Comparison of ENCODE assay signal across 8 cellular contexts in genomic region chr1:18913065-18913502, GRCh38. TPM values are rescaled to one million over a fixed set of nuclear protein-coding genes. Genes with fewer than 3 reads are reported as not detected.
DNase-seq lines count a peak whose midpoint lies in the region; ATAC-seq, FAIRE-seq and TF ChIP-seq lines count a peak whose summit lies in the region.

No MANE protein-coding gene starts in this region.

- no peaks in the 10 kb centered on the region for H4K20me1 ChIP-seq in SU-DHL-6 (ENCODE audit: low read depth, low read length)

- H3K36me3 ChIP-seq in SU-DHL-6 (ENCODE audit: low read length): no peaks in the 10 kb centered on the region

- no peak overlapping the region for H3K4me3 ChIP-seq in SU-DHL-6 (ENCODE audit: insufficient read depth, low read length, poor library complexity, severe bottlenecking)

- no peak for ATAC-seq in HG02970 (IDR thresholded peaks at IDR 0.05; ENCODE audit: low FRiP score, unreplicated experiment)

- no peaks in the 10 kb centered on the region for H3K9me2 ChIP-seq in SU-DHL-6 (replicated peaks; ENCODE audit: insufficient read depth, low read length)

- H3K27ac Mint-ChIP-seq in IgD-negative memory B cell: peak overlapping the region; percentile 73 to 79 (median 77)
- H3K27ac Mint-ChIP-seq in activated naive CD8-positive, alpha-beta T cell treated with anti-CD3 and anti-CD28 coated beads for 36 hours: peak overlapping the region; percentile 51

- no peak overlapping the region for H2AFZ ChIP-seq in SU-DHL-6 (ENCODE audit: low read depth, low read length, severe bottlenecking)

- H3K4me3 Mint-ChIP-seq in IgD-negative memory B cell: no peak overlapping the region
- no peak overlapping the region for H3K4me3 Mint-ChIP-seq in activated naive CD8-positive, alpha-beta T cell treated with anti-CD3 and anti-CD28 coated beads for 36 hours

- H3K9me3 ChIP-seq in SU-DHL-6 (ENCODE audit: insufficient read depth, low read length): no peaks in the 10 kb centered on the region

- no peak for FAIRE-seq in urothelium cell line (lab: Jason Lieb, UNC)

- H3K27me3 ChIP-seq in SU-DHL-6 (ENCODE audit: low read length): no peaks in the 10 kb centered on the region

- no peaks in the 10 kb centered on the region for H3K79me2 ChIP-seq in SU-DHL-6 (ENCODE audit: insufficient read depth, low read length)

- no peak overlapping the region for H3K27ac ChIP-seq in SU-DHL-6 (ENCODE audit: low read depth, low read length)

- no peaks in the 10 kb centered on the region for H3F3A ChIP-seq in SU-DHL-6 (ENCODE audit: insufficient read depth)

- TF ChIP-seq CTCF in SU-DHL-6 (IDR thresholded peaks at IDR 0.05; ENCODE audit: insufficient read depth, low read length, poor library complexity, severe bottlenecking): peak; percentile 97

- H3K4me2 ChIP-seq in SU-DHL-6 (ENCODE audit: low read depth, low read length, poor library complexity, severe bottlenecking): no peak overlapping the region

- DNase-seq in ELR (ENCODE audit: low read depth) (peak; percentile 85), cardiac septum (ENCODE audit: low spot score) (peak; percentile 92), pulmonary artery endothelial cell (ENCODE audit: low read depth, low spot score) (peak; percentile 73), urothelium cell line (ENCODE audit: low spot score) (peak; percentile 86)
- peak; percentile 73 for DNase-seq in activated naive CD8-positive, alpha-beta T cell treated with anti-CD3 and anti-CD28 coated beads for 36 hours

- H3K4me1 Mint-ChIP-seq in IgD-negative memory B cell: peaks cover 2 to 12% (median 10%) of the 10 kb centered on the region in 3 donors
- peaks cover 13% of the 10 kb centered on the region for H3K4me1 Mint-ChIP-seq in activated naive CD8-positive, alpha-beta T cell treated with anti-CD3 and anti-CD28 coated beads for 36 hours

- peaks cover 8% of the 10 kb centered on the region for H3K36me3 Mint-ChIP-seq in IgD-negative memory B cell
- peaks cover 27% of the 10 kb centered on the region for H3K36me3 Mint-ChIP-seq in activated naive CD8-positive, alpha-beta T cell treated with anti-CD3 and anti-CD28 coated beads for 36 hours

- intact Hi-C loops in cardiac septum (cut with DNase I): loop anchor here (5.0 kb wide), 1 partner anchor 39 kb away; no protein-coding TSS in a partner anchor

- H3K9ac ChIP-seq in SU-DHL-6 (ENCODE audit: low read length): no peak overlapping the region

- H3K9me3 Mint-ChIP-seq in IgD-negative memory B cell: no peaks in the 10 kb centered on the region
- peaks cover 2% of the 10 kb centered on the region for H3K9me3 Mint-ChIP-seq in activated naive CD8-positive, alpha-beta T cell treated with anti-CD3 and anti-CD28 coated beads for 36 hours

- H3K27me3 Mint-ChIP-seq in IgD-negative memory B cell: no peaks in the 10 kb centered on the region
- H3K27me3 Mint-ChIP-seq in activated naive CD8-positive, alpha-beta T cell treated with anti-CD3 and anti-CD28 coated beads for 36 hours: no peaks in the 10 kb centered on the region

RNA-seq across cellular contexts. Expression of gene ALDH4A1, which starts 10.7 kb away (rescaled TPM):
- 2.8 TPM for polyA plus RNA-seq in IgD-negative memory B cell
- 1 to 10 TPM; 3.9 to 4.7 TPM for total RNA-seq in activated naive CD8-positive, alpha-beta T cell treated with anti-CD3 and anti-CD28 coated beads for 36 hours
- total RNA-seq in cardiac septum (50.3 TPM), pulmonary artery endothelial cell (11.8 and 16.9 TPM in 2 replicates)

RNA-seq across cellular contexts. Expression of gene IFFO2, which starts 43.4 kb away (rescaled TPM):
- 1.5 TPM for polyA plus RNA-seq in IgD-negative memory B cell
- 10 to 100 TPM; 21.4 to 21.7 TPM for total RNA-seq in activated naive CD8-positive, alpha-beta T cell treated with anti-CD3 and anti-CD28 coated beads for 36 hours
- total RNA-seq in cardiac septum (4.6 TPM), pulmonary artery endothelial cell (23.7 and 24.5 TPM in 2 replicates)

RNA-seq across cellular contexts. Expression of gene TAS1R2, which starts 53.6 kb away (rescaled TPM):
- polyA plus RNA-seq in IgD-negative memory B cell: not detected
- total RNA-seq in activated naive CD8-positive, alpha-beta T cell treated with anti-CD3 and anti-CD28 coated beads for 36 hours: not detected
- total RNA-seq in cardiac septum (not detected), pulmonary artery endothelial cell (not detected in 2 replicates)
